In genomic region chr1:247113094-247113497, GRCh38 we compare ENCODE assay signal across 1 cellular context.
TF ChIP-seq lines count a peak whose summit lies in the region.

No MANE protein-coding gene starts in this region.

TF ChIP-seq in HepG2, 621 proteins besides CTCF, POLR2A, EP300 and RAD21 (continued from another document and continues in another):
- TF ChIP-seq SNAPC4 (CRISPR knock-in tag; IDR thresholded peaks at IDR 0.05) = no peak
- no peak for TF ChIP-seq ZNF333 (CRISPR knock-in tag; IDR thresholded peaks at IDR 0.05; ENCODE audit: borderline replicate concordance)
- 0 out of 2 replicates have a peak, but pooled peaks have one; percentile 9 for TF ChIP-seq MIER3 (CRISPR knock-in tag; IDR thresholded peaks at IDR 0.05; ENCODE audit: borderline replicate concordance)
- TF ChIP-seq KLF12 (CRISPR knock-in tag; IDR thresholded peaks at IDR 0.05; ENCODE audit: borderline replicate concordance) = no peak
- TF ChIP-seq KMT2A (CRISPR knock-in tag; IDR thresholded peaks at IDR 0.05) = no peak
- no peak for TF ChIP-seq ZNF550 (CRISPR knock-in tag; IDR thresholded peaks at IDR 0.05; ENCODE audit: borderline replicate concordance)
- no peak for TF ChIP-seq ZFYVE20 (CRISPR knock-in tag; IDR thresholded peaks at IDR 0.05; ENCODE audit: borderline replicate concordance, low read depth)
- TF ChIP-seq TEF (CRISPR knock-in tag; IDR thresholded peaks at IDR 0.05) = no peak
- no peak for TF ChIP-seq ZNF713 (CRISPR knock-in tag; IDR thresholded peaks at IDR 0.05)
- TF ChIP-seq ZNF274 (CRISPR knock-in tag; IDR thresholded peaks at IDR 0.05) = peak; percentile 44; the same call in 1 of the 2 replicates
- no peak for TF ChIP-seq KLF13 (CRISPR knock-in tag; IDR thresholded peaks at IDR 0.05)
- TF ChIP-seq MTA1 (CRISPR knock-in tag; IDR thresholded peaks at IDR 0.05; ENCODE audit: borderline replicate concordance) = 0 out of 2 replicates have a peak, but pooled peaks have one; percentile 6
- TF ChIP-seq MTF1 (CRISPR knock-in tag; IDR thresholded peaks at IDR 0.05) = no peak
- TF ChIP-seq HNRNPUL1 (IDR thresholded peaks at IDR 0.05; ENCODE audit: low read depth, low read length) = no peak
- TF ChIP-seq HMG20A (CRISPR knock-in tag; IDR thresholded peaks at IDR 0.05; ENCODE audit: borderline replicate concordance) = no peak
- TF ChIP-seq PCBP1 (IDR thresholded peaks at IDR 0.05; ENCODE audit: borderline replicate concordance, low read depth, low read length) = no peak
- no peak for TF ChIP-seq SIN3B (IDR thresholded peaks at IDR 0.05; ENCODE audit: low read length)
- no peak for TF ChIP-seq ZNF33A (CRISPR knock-in tag; IDR thresholded peaks at IDR 0.05; ENCODE audit: borderline replicate concordance)
- no peak for TF ChIP-seq ISL2 (CRISPR knock-in tag; IDR thresholded peaks at IDR 0.05)
- no peak for TF ChIP-seq MED13 (CRISPR knock-in tag; IDR thresholded peaks at IDR 0.05)
- TF ChIP-seq HINFP (CRISPR knock-in tag; IDR thresholded peaks at IDR 0.05; ENCODE audit: low read depth) = no peak
- no peak for TF ChIP-seq ZNF407 (CRISPR knock-in tag; IDR thresholded peaks at IDR 0.05; ENCODE audit: not compliant biosample characterization)
- TF ChIP-seq NFE2L2 (IDR thresholded peaks at IDR 0.05; ENCODE audit: low read length) = no peak
- TF ChIP-seq, protein P1, sequence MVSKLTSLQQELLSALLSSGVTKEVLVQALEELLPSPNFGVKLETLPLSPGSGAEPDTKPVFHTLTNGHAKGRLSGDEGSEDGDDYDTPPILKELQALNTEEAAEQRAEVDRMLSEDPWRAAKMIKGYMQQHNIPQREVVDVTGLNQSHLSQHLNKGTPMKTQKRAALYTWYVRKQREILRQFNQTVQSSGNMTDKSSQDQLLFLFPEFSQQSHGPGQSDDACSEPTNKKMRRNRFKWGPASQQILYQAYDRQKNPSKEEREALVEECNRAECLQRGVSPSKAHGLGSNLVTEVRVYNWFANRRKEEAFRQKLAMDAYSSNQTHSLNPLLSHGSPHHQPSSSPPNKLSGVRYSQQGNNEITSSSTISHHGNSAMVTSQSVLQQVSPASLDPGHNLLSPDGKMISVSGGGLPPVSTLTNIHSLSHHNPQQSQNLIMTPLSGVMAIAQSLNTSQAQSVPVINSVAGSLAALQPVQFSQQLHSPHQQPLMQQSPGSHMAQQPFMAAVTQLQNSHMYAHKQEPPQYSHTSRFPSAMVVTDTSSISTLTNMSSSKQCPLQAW (CRISPR knock-in tag; IDR thresholded peaks at IDR 0.05) = 0 out of 2 replicates have a peak, but pooled peaks have one; percentile 60
- TF ChIP-seq ZNF143 (CRISPR knock-in tag; IDR thresholded peaks at IDR 0.05) = no peak
- TF ChIP-seq ZNF670 (CRISPR knock-in tag; IDR thresholded peaks at IDR 0.05; ENCODE audit: borderline replicate concordance) = no peak; the same call in 1 of the 2 replicates
- TF ChIP-seq ZFP36L1 (CRISPR knock-in tag; IDR thresholded peaks at IDR 0.05) = no peak
- no peak for TF ChIP-seq RBAK (CRISPR knock-in tag; IDR thresholded peaks at IDR 0.05)
- no peak for TF ChIP-seq ZNF616 (CRISPR knock-in tag; IDR thresholded peaks at IDR 0.05; ENCODE audit: low read depth)
- no peak for TF ChIP-seq NCOR1 (IDR thresholded peaks at IDR 0.05; ENCODE audit: borderline replicate concordance, low read length)
- TF ChIP-seq MBNL3 (CRISPR knock-in tag; conservative IDR thresholded peaks at IDR 0.05) = no peak
- TF ChIP-seq PATZ1 (CRISPR knock-in tag; IDR thresholded peaks at IDR 0.05) = peak; percentile 41; the same call in 1 of the 2 replicates
- no peak for TF ChIP-seq ZNF510 (CRISPR knock-in tag; IDR thresholded peaks at IDR 0.05; ENCODE audit: low read depth)
- no peak for TF ChIP-seq ZNF761 (CRISPR knock-in tag; conservative IDR thresholded peaks at IDR 0.05)
- TF ChIP-seq ARHGAP35 (CRISPR knock-in tag; IDR thresholded peaks at IDR 0.05; ENCODE audit: borderline replicate concordance) = no peak
- no peak for TF ChIP-seq ZNF83 (CRISPR knock-in tag; IDR thresholded peaks at IDR 0.05; ENCODE audit: borderline replicate concordance)
- peak; percentile 50; the same call in 1 of the 2 replicates for TF ChIP-seq RXRB (CRISPR knock-in tag; IDR thresholded peaks at IDR 0.05; ENCODE audit: borderline replicate concordance)
- TF ChIP-seq ZNF598 (CRISPR knock-in tag; IDR thresholded peaks at IDR 0.05; ENCODE audit: borderline replicate concordance) = no peak
- no peak for TF ChIP-seq ZNF562 (CRISPR knock-in tag; IDR thresholded peaks at IDR 0.05; ENCODE audit: borderline replicate concordance)
- no peak for TF ChIP-seq ZNF569 (CRISPR knock-in tag; IDR thresholded peaks at IDR 0.05; ENCODE audit: borderline replicate concordance)
- TF ChIP-seq NR3C1 (CRISPR knock-in tag; IDR thresholded peaks at IDR 0.05) = no peak
- TF ChIP-seq, protein P2, sequence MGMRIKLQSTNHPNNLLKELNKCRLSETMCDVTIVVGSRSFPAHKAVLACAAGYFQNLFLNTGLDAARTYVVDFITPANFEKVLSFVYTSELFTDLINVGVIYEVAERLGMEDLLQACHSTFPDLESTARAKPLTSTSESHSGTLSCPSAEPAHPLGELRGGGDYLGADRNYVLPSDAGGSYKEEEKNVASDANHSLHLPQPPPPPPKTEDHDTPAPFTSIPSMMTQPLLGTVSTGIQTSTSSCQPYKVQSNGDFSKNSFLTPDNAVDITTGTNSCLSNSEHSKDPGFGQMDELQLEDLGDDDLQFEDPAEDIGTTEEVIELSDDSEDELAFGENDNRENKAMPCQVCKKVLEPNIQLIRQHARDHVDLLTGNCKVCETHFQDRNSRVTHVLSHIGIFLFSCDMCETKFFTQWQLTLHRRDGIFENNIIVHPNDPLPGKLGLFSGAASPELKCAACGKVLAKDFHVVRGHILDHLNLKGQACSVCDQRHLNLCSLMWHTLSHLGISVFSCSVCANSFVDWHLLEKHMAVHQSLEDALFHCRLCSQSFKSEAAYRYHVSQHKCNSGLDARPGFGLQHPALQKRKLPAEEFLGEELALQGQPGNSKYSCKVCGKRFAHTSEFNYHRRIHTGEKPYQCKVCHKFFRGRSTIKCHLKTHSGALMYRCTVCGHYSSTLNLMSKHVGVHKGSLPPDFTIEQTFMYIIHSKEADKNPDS (CRISPR knock-in tag; IDR thresholded peaks at IDR 0.05) = no peak
